17 cellular contexts compared by ENCODE assay signal in genomic region chr22:44711701-44712100, GRCh38.
DNase-seq lines count a peak whose midpoint lies in the region; ATAC-seq and TF ChIP-seq lines count a peak whose summit lies in the region.
"Had no signal": no experiment of that assay in that cellular context is flagged by ENCODE, and none has a peak within 500 bp of the region (broad histone marks: within the 10 kb centered on the region; RNA-seq: fewer than 3 reads in every experiment).

No MANE protein-coding gene starts in this region.

- ATAC-seq in memory B cell (ENCODE audit: low read depth) (no peak), HG03045 (IDR thresholded peaks at IDR 0.05; ENCODE audit: unreplicated experiment) (no peak)
- no peak for ATAC-seq in stimulated activated effector memory CD8-positive, alpha-beta T cell treated with anti-CD3 and anti-CD28 coated beads, Interleukin-12 subunit alpha, Interleukin-12 subunit beta, amount 100 ng/mL, for 72 hours
- ATAC-seq: activated T-cell treated with anti-CD3 and anti-CD28 coated beads, Interleukin-2, amount 50 U/mL, for 72 hours had no signal

- no peaks in the 10 kb centered on the region for H3K27me3 Mint-ChIP-seq in memory B cell
- H3K27me3 Mint-ChIP-seq: activated naive CD8-positive, alpha-beta T cell treated with anti-CD3 and anti-CD28 coated beads for 36 hours had no signal

- H3K4me3 Mint-ChIP-seq in memory B cell: peak overlapping the region; percentile 11
- peak overlapping the region; percentile 75 for H3K4me3 Mint-ChIP-seq in stimulated activated effector memory CD8-positive, alpha-beta T cell treated with anti-CD3 and anti-CD28 coated beads, Interleukin-12 subunit alpha, Interleukin-12 subunit beta, amount 100 ng/mL, for 72 hours
- H3K4me3 Mint-ChIP-seq: activated T-cell treated with anti-CD3 and anti-CD28 coated beads, Interleukin-2, amount 50 U/mL, for 72 hours had no signal

- H3K9me3 Mint-ChIP-seq in memory B cell: no peaks in the 10 kb centered on the region
- no peaks in the 10 kb centered on the region for H3K9me3 Mint-ChIP-seq in stimulated activated effector memory CD8-positive, alpha-beta T cell treated with anti-CD3 and anti-CD28 coated beads, Interleukin-12 subunit alpha, Interleukin-12 subunit beta, amount 100 ng/mL, for 72 hours
- H3K9me3 Mint-ChIP-seq: activated naive CD8-positive, alpha-beta T cell treated with anti-CD3 and anti-CD28 coated beads for 36 hours; activated T-cell treated with anti-CD3 and anti-CD28 coated beads, Interleukin-2, amount 50 U/mL, for 72 hours had no signal

- peak overlapping the region; percentile 85 for H3K27ac Mint-ChIP-seq in memory B cell
- H3K27ac Mint-ChIP-seq in stimulated activated effector memory CD8-positive, alpha-beta T cell treated with anti-CD3 and anti-CD28 coated beads, Interleukin-12 subunit alpha, Interleukin-12 subunit beta, amount 100 ng/mL, for 72 hours: peak overlapping the region; percentile 94
- H3K27ac Mint-ChIP-seq: activated T-cell treated with anti-CD3 and anti-CD28 coated beads, Interleukin-2, amount 50 U/mL, for 72 hours had no signal

- H3K27ac ChIP-seq in KOPT-K1 (ENCODE audit: low read depth, low read length, poor library complexity, severe bottlenecking): peak overlapping the region; percentile 58
- H3K27ac ChIP-seq: epithelial cell of prostate had no signal

- peaks cover 25% of the 10 kb centered on the region for H3K4me1 Mint-ChIP-seq in memory B cell
- H3K4me1 Mint-ChIP-seq in stimulated activated effector memory CD8-positive, alpha-beta T cell treated with anti-CD3 and anti-CD28 coated beads, Interleukin-12 subunit alpha, Interleukin-12 subunit beta, amount 100 ng/mL, for 72 hours: peaks cover 77% of the 10 kb centered on the region

- no peaks in the 10 kb centered on the region for H3K36me3 Mint-ChIP-seq in memory B cell
- peaks cover 21% of the 10 kb centered on the region for H3K36me3 Mint-ChIP-seq in stimulated activated effector memory CD8-positive, alpha-beta T cell treated with anti-CD3 and anti-CD28 coated beads, Interleukin-12 subunit alpha, Interleukin-12 subunit beta, amount 100 ng/mL, for 72 hours

- no peaks in the 10 kb centered on the region for H3K9me3 ChIP-seq in KOPT-K1 (ENCODE audit: insufficient read depth, low read length, poor library complexity, severe bottlenecking)
- H3K9me3 ChIP-seq: right lobe of liver had no signal

- H3K36me3 ChIP-seq in KOPT-K1 (ENCODE audit: insufficient read depth, low read length): no peaks in the 10 kb centered on the region

- peak; percentile 38 to 50 for DNase-seq in SHP77 (lab: John Stamatoyannopoulos, UW)
- DNase-seq in memory B cell (ENCODE audit: low spot score in 2 of 2): no peak
- DNase-seq in stimulated activated effector memory CD8-positive, alpha-beta T cell treated with anti-CD3 and anti-CD28 coated beads, Interleukin-12 subunit alpha, Interleukin-12 subunit beta, amount 100 ng/mL, for 72 hours (ENCODE audit: low spot score in 2 of 2): no peak
- DNase-seq in amniotic stem cell (lab: John Stamatoyannopoulos, UW): no peak
- DNase-seq in GM10266 (ENCODE audit: extremely low spot score): no peak
- DNase-seq: activated CD4-positive, alpha-beta T cell treated with anti-CD3 and anti-CD28 coated beads, Interleukin-2, amount 50 U/mL, for 48 hours; activated T-cell treated with anti-CD3 and anti-CD28 coated beads, Interleukin-2, amount 50 U/mL, for 72 hours; dermis blood vessel endothelial cell; midbrain; NCI-H187; NCI-H446; Right ventricle myocardium superior had no signal

- TF ChIP-seq CTCF in GM10266 (IDR thresholded peaks at IDR 0.05; ENCODE audit: control insufficient read depth, insufficient read depth, low read depth, missing control alignments): no peak

Comparison
In these comparisons a context has a peak if more than half of its experiments do, and no peak if none do; other contexts are left out.
1. DNase-seq: peak in SHP77 (2 of 2); none in memory B cell (0 of 2), stimulated activated effector memory CD8-positive, alpha-beta T cell treated with anti-CD3 and anti-CD28 coated beads, Interleukin-12 subunit alpha, Interleukin-12 subunit beta, amount 100 ng/mL, for 72 hours (0 of 2), amniotic stem cell (single experiment) and GM10266 (single experiment).